16 cellular contexts compared by ENCODE assay signal in the genomic region with DNA sequence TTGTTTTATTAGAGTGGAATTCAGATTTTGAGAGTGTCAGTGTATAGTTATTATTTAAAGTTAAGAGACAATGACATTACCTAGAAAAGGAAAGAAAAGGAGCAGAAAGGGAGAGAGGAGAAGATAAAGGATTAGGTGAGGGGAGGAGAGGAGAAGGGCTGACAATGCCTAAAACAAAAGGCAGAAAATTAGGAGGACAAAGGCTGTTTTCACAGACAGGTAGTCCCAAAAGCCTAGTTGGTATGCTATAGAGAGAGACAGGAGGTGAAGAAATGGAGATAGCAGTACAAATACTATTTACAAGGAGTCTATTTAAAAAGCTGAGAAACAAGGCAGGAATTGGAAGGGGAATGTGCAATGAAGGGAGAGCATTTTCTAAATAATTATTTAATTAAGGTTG.
"Had no signal": no experiment of that assay in that cellular context is flagged by ENCODE, and none has a peak within 500 bp of the region (broad histone marks: within the 10 kb centered on the region; RNA-seq: fewer than 3 reads in every experiment).

No MANE protein-coding gene starts in this region.

- FAIRE-seq: RCC 7860 had no signal

- H3K4me1 ChIP-seq: SJSA1 had no signal

- H3K27me3 ChIP-seq: MG63, SJSA1 had no signal

- H3K36me3 ChIP-seq: MG63, SJSA1 had no signal

- H3K9me3 ChIP-seq: MG63, SJSA1 had no signal

- DNase-seq: MG63, NCI-H1092, NCI-H1105 treated with DMSO at 0.1 percent for 48 hours, NCI-H1417 treated with DMSO at 0.1 percent for 48 hours, NCI-H146, NCI-H1694 treated with DMSO at 0.1 percent for 48 hours, NCI-H1930, NCI-H2107, NCI-H2227 treated with DMSO at 0.1 percent for 48 hours, NCI-H524 treated with DMSO at 0.1 percent for 48 hours, NCI-H774, Right ventricle myocardium superior, SIG-M5 had no signal

- H3K4me3 ChIP-seq: MG63, SJSA1, SK-N-MC had no signal

- H3K27ac ChIP-seq: SJSA1, SK-N-MC had no signal
